Comparison of ENCODE assay signal across 10 cellular contexts in the genomic region with DNA sequence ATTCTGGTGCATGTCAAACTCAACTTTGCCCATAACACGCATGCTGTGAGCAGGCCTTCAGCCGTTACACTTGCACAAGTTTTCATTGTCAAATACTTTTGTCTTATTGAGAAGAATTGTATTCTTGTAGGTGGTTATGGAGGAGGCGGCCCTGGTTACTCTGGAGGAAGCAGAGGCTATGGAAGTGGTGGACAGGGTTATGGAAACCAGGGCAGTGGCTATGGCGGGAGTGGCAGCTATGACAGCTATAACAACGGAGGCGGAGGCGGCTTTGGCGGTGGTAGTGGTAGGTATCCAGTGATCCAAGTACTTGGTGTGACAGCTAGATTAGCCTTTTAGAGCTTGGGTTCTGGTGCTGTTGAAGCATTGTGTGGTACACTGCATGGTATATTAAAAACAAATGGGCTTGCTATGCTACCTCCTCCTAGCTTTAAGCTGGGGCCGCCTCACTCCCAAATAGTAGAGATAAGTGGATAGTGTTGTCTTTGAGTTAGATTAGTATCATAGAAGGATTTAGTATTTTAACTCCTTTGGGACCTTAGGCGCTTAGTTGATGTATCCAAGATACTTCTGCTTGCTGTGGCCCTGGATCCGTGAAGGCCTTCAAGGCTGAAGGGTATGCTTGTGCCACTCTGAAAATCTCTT. TPM values are rescaled to one million over a fixed set of nuclear protein-coding genes. Genes with fewer than 3 reads are reported as not detected.
A peak's percentile ranks its signal among the peaks of the same experiment; 100 is the strongest.
DNase-seq lines count a peak whose midpoint lies in the region; ATAC-seq and TF ChIP-seq lines count a peak whose summit lies in the region.
"Had no signal": no experiment of that assay in that cellular context is flagged by ENCODE, and none has a peak within 500 bp of the region (broad histone marks: within the 10 kb centered on the region; RNA-seq: fewer than 3 reads in every experiment).

No MANE protein-coding gene starts in this region.

- H3K36me3 ChIP-seq in ACC112 (ENCODE audit: insufficient read depth, low read length) (peaks cover 66% of the 10 kb centered on the region), HCT116 (ENCODE audit: control insufficient read depth in 1 of 2, insufficient read depth in 2 of 2, low read length in 2 of 2) (peaks cover 42 to 71% of the 10 kb centered on the region in 2 experiments)

- DNase-seq in HCT116 (ENCODE audit: low read depth, low spot score), result no peak
- no peak for DNase-seq in astrocyte of the cerebellum (ENCODE audit: low read depth)
- no peak for DNase-seq in hepatic stellate cell (ENCODE audit: low spot score)
- no peak for DNase-seq in NCI-H1417 treated with DMSO at 0.1 percent for 48 hours (lab: John Stamatoyannopoulos, UW)
- DNase-seq in SKM-1 treated with dmso at 0.1 percent for 144 hours (lab: John Stamatoyannopoulos, UW; ENCODE audit: unreplicated experiment), result no peak
- no peak for DNase-seq in effector CD4-positive, alpha-beta T cell
- DNase-seq: KG1 had no signal

- TF ChIP-seq CTCF in HCT116 (IDR thresholded peaks at IDR 0.05 in 2 of 3, conservative IDR thresholded peaks at IDR 0.05 in 1 of 3; ENCODE audit: borderline replicate concordance in 1 of 3, insufficient read depth in 1 of 3, low read depth in 2 of 3, low read length in 2 of 3), result no peak
- no peak for TF ChIP-seq CTCF in astrocyte of the cerebellum (IDR thresholded peaks at IDR 0.05; ENCODE audit: low read depth, low read length, missing control alignments)

- TF ChIP-seq RAD21 in HCT116 (IDR thresholded peaks at IDR 0.05; ENCODE audit: low read depth), result no peak

- peak overlapping the region; percentile 88 for H3K4me2 ChIP-seq in HCT116 (ENCODE audit: low read length)

- ATAC-seq in HCT116, result no peak

- BruUV-seq in HCT116 (replicated peaks; lab: Mats Ljungman, UMichigan), result no TSS peak

- CTCF ChIA-PET in HCT116 (lab: Charles Lee), result interaction anchor here (0.8 kb wide), 1 partner anchor 11 kb away, joined by 3 read pairs; no protein-coding TSS in a partner anchor

- no peak overlapping the region for H3K27ac ChIP-seq in ACC112 (ENCODE audit: low read depth, low read length)
- H3K27ac ChIP-seq in HCT116 (ENCODE audit: low read depth, low read length), result no peak overlapping the region

- RAD21 ChIA-PET in HCT116 (lab: Charles Lee; ENCODE audit: low non-redundant PET in 1 of 2, low total read pairs in 2 of 2, uncharacterized antibody in 2 of 2, unreplicated experiment in 2 of 2), result interaction anchor here in 1 of 2 experiments (0.7 kb wide), 1 partner anchor 672 kb away, joined by 3 read pairs; no protein-coding TSS in a partner anchor

- no peaks in the 10 kb centered on the region for H3K9me2 ChIP-seq in HCT116 (ENCODE audit: insufficient read depth)

- peaks cover 20% of the 10 kb centered on the region for H3K4me1 ChIP-seq in ACC112 (ENCODE audit: control insufficient read depth, insufficient read depth, low read length, unreplicated experiment)
- peaks cover 13 to 68% of the 10 kb centered on the region in 2 experiments for H3K4me1 ChIP-seq in HCT116 (ENCODE audit: control insufficient read depth in 1 of 2, insufficient read depth in 2 of 2, low read length in 2 of 2)
- peaks cover 73% of the 10 kb centered on the region for H3K4me1 ChIP-seq in mononuclear cell (ENCODE audit: insufficient read depth, low read length)

- no peaks in the 10 kb centered on the region for H3K9me3 ChIP-seq in HCT116 (ENCODE audit: control insufficient read depth in 1 of 2, insufficient read depth in 1 of 2, low read depth in 1 of 2, low read length in 2 of 2)
- H3K9me3 ChIP-seq in mononuclear cell (ENCODE audit: low read depth, low read length), result no peaks in the 10 kb centered on the region
- H3K9me3 ChIP-seq: prostate gland had no signal

- intact Hi-C loops in HCT116 (cut with micrococcal nuclease), result no loop called here

- H3K79me2 ChIP-seq in ACC112 (ENCODE audit: control insufficient read depth, insufficient read depth, low read length, unreplicated experiment) (peaks cover 59% of the 10 kb centered on the region), HCT116 (ENCODE audit: insufficient read depth, low read length) (peaks cover 72% of the 10 kb centered on the region)

- in situ Hi-C loops in astrocyte of the cerebellum (cut with HindIII; ENCODE audit: low sequenced_read_pairs), result no loop called here

- POLR2A ChIA-PET in HCT116 (lab: Charles Lee), result interaction anchor here (1.1 to 1.7 kb wide), 2 partner anchors 42 to 76 kb away, joined by 3 to 4 read pairs; a partner anchor contains a TSS

- TF ChIP-seq POLR2A in HCT116 (IDR thresholded peaks at IDR 0.05; ENCODE audit: borderline replicate concordance, extremely low read depth, insufficient read depth, insufficient read length), result no peak

- H3K4me3 ChIP-seq in ACC112 (ENCODE audit: low read depth, low read length), result peak overlapping the region; percentile 93
- peak overlapping the region in 1 of 2 experiments; percentile 81; a peak in 2 of 4 replicates for H3K4me3 ChIP-seq in HCT116 (replicated peaks in 1 of 2; ENCODE audit: low read depth in 1 of 2, low read length in 2 of 2)
- H3K4me3 ChIP-seq in astrocyte of the cerebellum (ENCODE audit: low read depth, low read length), result peak overlapping the region; percentile 95
- peak overlapping the region; percentile 15 for H3K4me3 ChIP-seq in mononuclear cell (ENCODE audit: low read length)

- H3K9ac ChIP-seq in HCT116 (ENCODE audit: low read length), result peak overlapping the region; percentile 97

- H2AFZ ChIP-seq in ACC112 (ENCODE audit: low read length, unreplicated experiment) (no peak overlapping the region), HCT116 (ENCODE audit: low read depth, low read length, poor library complexity, severe bottlenecking) (no peak overlapping the region)

- H3K27me3 ChIP-seq in ACC112 (ENCODE audit: insufficient read depth, low read length) (no peaks in the 10 kb centered on the region), HCT116 (ENCODE audit: insufficient read depth, low read length) (no peaks in the 10 kb centered on the region), mononuclear cell (ENCODE audit: insufficient read depth, low read length) (no peaks in the 10 kb centered on the region)

- H4K20me1 ChIP-seq in HCT116 (ENCODE audit: insufficient read depth), result peaks cover 52% of the 10 kb centered on the region

TF ChIP-seq in HCT116, 20 proteins besides CTCF, POLR2A, EP300 and RAD21 (continues in another document):
- TF ChIP-seq CBX3 (IDR thresholded peaks at IDR 0.05; ENCODE audit: low read depth) (no peak), JUND (IDR thresholded peaks at IDR 0.05) (no peak), SP1 (IDR thresholded peaks at IDR 0.05; ENCODE audit: low read depth) (no peak), EGR1 (IDR thresholded peaks at IDR 0.05; ENCODE audit: low read depth) (no peak), ZNF274 (IDR thresholded peaks at IDR 0.05; ENCODE audit: low read depth, low read length) (no peak), ELF1 (IDR thresholded peaks at IDR 0.05; ENCODE audit: borderline replicate concordance, low read depth) (no peak)
- TF ChIP-seq, protein P1, sequence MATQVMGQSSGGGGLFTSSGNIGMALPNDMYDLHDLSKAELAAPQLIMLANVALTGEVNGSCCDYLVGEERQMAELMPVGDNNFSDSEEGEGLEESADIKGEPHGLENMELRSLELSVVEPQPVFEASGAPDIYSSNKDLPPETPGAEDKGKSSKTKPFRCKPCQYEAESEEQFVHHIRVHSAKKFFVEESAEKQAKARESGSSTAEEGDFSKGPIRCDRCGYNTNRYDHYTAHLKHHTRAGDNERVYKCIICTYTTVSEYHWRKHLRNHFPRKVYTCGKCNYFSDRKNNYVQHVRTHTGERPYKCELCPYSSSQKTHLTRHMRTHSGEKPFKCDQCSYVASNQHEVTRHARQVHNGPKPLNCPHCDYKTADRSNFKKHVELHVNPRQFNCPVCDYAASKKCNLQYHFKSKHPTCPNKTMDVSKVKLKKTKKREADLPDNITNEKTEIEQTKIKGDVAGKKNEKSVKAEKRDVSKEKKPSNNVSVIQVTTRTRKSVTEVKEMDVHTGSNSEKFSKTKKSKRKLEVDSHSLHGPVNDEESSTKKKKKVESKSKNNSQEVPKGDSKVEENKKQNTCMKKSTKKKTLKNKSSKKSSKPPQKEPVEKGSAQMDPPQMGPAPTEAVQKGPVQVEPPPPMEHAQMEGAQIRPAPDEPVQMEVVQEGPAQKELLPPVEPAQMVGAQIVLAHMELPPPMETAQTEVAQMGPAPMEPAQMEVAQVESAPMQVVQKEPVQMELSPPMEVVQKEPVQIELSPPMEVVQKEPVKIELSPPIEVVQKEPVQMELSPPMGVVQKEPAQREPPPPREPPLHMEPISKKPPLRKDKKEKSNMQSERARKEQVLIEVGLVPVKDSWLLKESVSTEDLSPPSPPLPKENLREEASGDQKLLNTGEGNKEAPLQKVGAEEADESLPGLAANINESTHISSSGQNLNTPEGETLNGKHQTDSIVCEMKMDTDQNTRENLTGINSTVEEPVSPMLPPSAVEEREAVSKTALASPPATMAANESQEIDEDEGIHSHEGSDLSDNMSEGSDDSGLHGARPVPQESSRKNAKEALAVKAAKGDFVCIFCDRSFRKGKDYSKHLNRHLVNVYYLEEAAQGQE (IDR thresholded peaks at IDR 0.05; ENCODE audit: low read depth), result no peak
- TF ChIP-seq, protein P2, sequence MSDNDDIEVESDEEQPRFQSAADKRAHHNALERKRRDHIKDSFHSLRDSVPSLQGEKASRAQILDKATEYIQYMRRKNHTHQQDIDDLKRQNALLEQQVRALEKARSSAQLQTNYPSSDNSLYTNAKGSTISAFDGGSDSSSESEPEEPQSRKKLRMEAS (IDR thresholded peaks at IDR 0.05), result no peak
- TF ChIP-seq, protein P3, sequence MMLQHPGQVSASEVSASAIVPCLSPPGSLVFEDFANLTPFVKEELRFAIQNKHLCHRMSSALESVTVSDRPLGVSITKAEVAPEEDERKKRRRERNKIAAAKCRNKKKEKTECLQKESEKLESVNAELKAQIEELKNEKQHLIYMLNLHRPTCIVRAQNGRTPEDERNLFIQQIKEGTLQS (IDR thresholded peaks at IDR 0.05), result no peak

RNA-seq across cellular contexts. Expression of a gene that starts 2.5 kb away (rescaled TPM):
- 1,878 TPM for total RNA-seq in HCT116 (2021; ENCODE audit: unreplicated experiment)
- polyA plus RNA-seq in HCT116 (2012), result 1,517 and 1,973 TPM in 2 replicates
- 766 TPM for total RNA-seq in mononuclear cell

RNA-seq across cellular contexts. Expression of a gene that starts 3.1 kb away (rescaled TPM):
- total RNA-seq in HCT116 (2021; ENCODE audit: unreplicated experiment) (72.3 TPM), mononuclear cell (16.0 TPM)
- 9.7 and 16.1 TPM in 2 replicates for polyA plus RNA-seq in HCT116 (2012)

RNA-seq across cellular contexts. Expression of a gene that starts 17.7 kb away (rescaled TPM):
- 1.3 TPM for total RNA-seq in HCT116 (2021; ENCODE audit: unreplicated experiment)
- 0.69 and 0.81 TPM in 2 replicates for polyA plus RNA-seq in HCT116 (2012)
- total RNA-seq in mononuclear cell, result 9.4 TPM

RNA-seq across cellular contexts. Expression of a gene that starts 41.9 kb away (rescaled TPM):
- total RNA-seq in HCT116 (2021; ENCODE audit: unreplicated experiment) (191 TPM), mononuclear cell (34.1 TPM)
- 169 and 175 TPM in 2 replicates for polyA plus RNA-seq in HCT116 (2012)
